Comparison of ENCODE assay signal across 4 cellular contexts in the genomic region with DNA sequence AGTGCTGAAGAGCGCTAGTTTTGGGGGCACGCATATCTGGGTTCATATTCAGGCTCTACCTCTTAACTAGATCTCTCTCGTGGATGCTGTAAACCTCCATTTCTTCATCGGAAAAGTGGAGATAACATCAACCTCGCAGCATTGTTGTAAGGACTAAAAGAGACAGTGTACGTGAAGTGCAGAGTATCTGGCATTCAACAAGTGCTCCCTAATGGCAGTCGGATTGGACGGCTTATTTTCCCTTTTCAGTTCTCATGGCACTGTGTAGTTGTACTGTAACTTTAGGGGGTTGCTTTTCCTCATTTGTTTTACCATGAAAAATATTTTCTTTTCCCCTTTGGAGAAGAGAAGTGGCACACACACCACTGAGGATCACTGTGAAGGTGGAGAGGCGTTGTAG.
"Had no signal": no experiment of that assay in that cellular context is flagged by ENCODE, and none has a peak within 500 bp of the region (broad histone marks: within the 10 kb centered on the region; RNA-seq: fewer than 3 reads in every experiment).

No MANE protein-coding gene starts in this region.

- ATAC-seq: HepG2, K562 had no signal

- H3K27ac ChIP-seq: HL-60, KMS-11 had no signal

- H3K4me3 ChIP-seq: K562 had no signal
